Comparison of ENCODE assay signal across 9 cellular contexts in genomic region chr13:31965361-31966066, GRCh38.
DNase-seq lines count a peak whose midpoint lies in the region; ATAC-seq, FAIRE-seq and TF ChIP-seq lines count a peak whose summit lies in the region.
"Had no signal": no experiment of that assay in that cellular context is flagged by ENCODE, and none has a peak within 500 bp of the region (broad histone marks: within the 10 kb centered on the region; RNA-seq: fewer than 3 reads in every experiment).

No MANE protein-coding gene starts in this region.

- peak overlapping the region; percentile 70 for H3K4me2 ChIP-seq in DOHH2 (ENCODE audit: low read length)

- H3K4me1 ChIP-seq in DOHH2 (ENCODE audit: control insufficient read depth, low read length), result peaks cover 49% of the 10 kb centered on the region

- H3K9me2 ChIP-seq in DOHH2 (replicated peaks; ENCODE audit: control insufficient read depth, low read length), result no peaks in the 10 kb centered on the region

- intact Hi-C loops in activated T-helper 2 cell treated with anti-CD3 and anti-CD28 coated beads, Interferon-gamma antibody, Interleukin-2, Interleukin-4, amounts not matched to agents 10 μg/mL and 5 μg/mL and 100 μg/mL, durations not matched to agents 14 hours and 24 hours and 36 hours (cut with micrococcal nuclease), result no loop called here

- no peaks in the 10 kb centered on the region for H3K9me3 Mint-ChIP-seq in activated T-helper 2 cell treated with anti-CD3 and anti-CD28 coated beads, Interferon-gamma antibody, Interleukin-2, Interleukin-4, amounts not matched to agents 10 μg/mL and 5 μg/mL and 100 μg/mL, durations not matched to agents 14 hours and 24 hours and 36 hours
- H3K9me3 Mint-ChIP-seq: T-helper 1 cell treated with Interleukin-12 subunit alpha and Interleukin-12 subunit beta and Interleukin-4 antibody, amounts not matched to agents 30 μg/mL and 1 μg/mL, for 36 hours had no signal

- FAIRE-seq in D721Med (lab: Jason Lieb, UNC), result no peak

- peak overlapping the region; percentile 81 for H3K27ac ChIP-seq in DOHH2 (ENCODE audit: low read depth, low read length)

- TF ChIP-seq CTCF in DOHH2 (IDR thresholded peaks at IDR 0.05; ENCODE audit: low read depth, low read length, poor library complexity, severe bottlenecking) (no peak), D721Med (IDR thresholded peaks at IDR 0.05; ENCODE audit: insufficient read depth, missing control alignments) (no peak)

- no peaks in the 10 kb centered on the region for H3K79me2 ChIP-seq in DOHH2 (ENCODE audit: control insufficient read depth, low read length)

- peak overlapping the region; percentile 59 for H3K4me3 ChIP-seq in DOHH2 (ENCODE audit: low read length)

- H4K20me1 ChIP-seq in DOHH2 (ENCODE audit: control insufficient read depth, insufficient read depth, low read depth, low read length), result no peaks in the 10 kb centered on the region

- no peaks in the 10 kb centered on the region for H3K4me1 Mint-ChIP-seq in activated T-helper 2 cell treated with anti-CD3 and anti-CD28 coated beads, Interferon-gamma antibody, Interleukin-2, Interleukin-4, amounts not matched to agents 10 μg/mL and 5 μg/mL and 100 μg/mL, durations not matched to agents 14 hours and 24 hours and 36 hours (ENCODE audit: low read depth)

- no peak overlapping the region for H3K27ac Mint-ChIP-seq in activated T-helper 2 cell treated with anti-CD3 and anti-CD28 coated beads, Interferon-gamma antibody, Interleukin-2, Interleukin-4, amounts not matched to agents 10 μg/mL and 5 μg/mL and 100 μg/mL, durations not matched to agents 14 hours and 24 hours and 36 hours
- H3K27ac Mint-ChIP-seq: T-helper 1 cell treated with Interleukin-12 subunit alpha and Interleukin-12 subunit beta and Interleukin-4 antibody, amounts not matched to agents 30 μg/mL and 1 μg/mL, for 36 hours had no signal

- peaks cover 8% of the 10 kb centered on the region; the same call in 1 of the 2 replicates for H3K9me3 ChIP-seq in DOHH2 (ENCODE audit: control insufficient read depth, insufficient read depth, low read length)

- H3K36me3 ChIP-seq in DOHH2 (ENCODE audit: control insufficient read depth, low read length), result no peaks in the 10 kb centered on the region

- ATAC-seq in GM21423 (IDR thresholded peaks at IDR 0.05; ENCODE audit: unreplicated experiment) (peak; percentile 96), HG03571 (IDR thresholded peaks at IDR 0.05; ENCODE audit: unreplicated experiment) (peak; percentile 94)

- H3F3A ChIP-seq in DOHH2 (ENCODE audit: control insufficient read depth, insufficient read depth), result peaks cover 9% of the 10 kb centered on the region; the same call in 1 of the 2 replicates

- DNase-seq in glomerular visceral epithelial cell (ENCODE audit: extremely low spot score) (peak; percentile 84), D721Med (ENCODE audit: insufficient read length, low spot score) (no peak), NCI-H1436 (lab: John Stamatoyannopoulos, UW) (no peak), Ammon's horn (ENCODE audit: low spot score) (no peak)
- DNase-seq in activated T-helper 2 cell treated with anti-CD3 and anti-CD28 coated beads, Interferon-gamma antibody, Interleukin-2, Interleukin-4, amounts not matched to agents 10 μg/mL and 5 μg/mL and 100 μg/mL, durations not matched to agents 14 hours and 24 hours and 36 hours (ENCODE audit: low spot score), result no peak

- H3K27me3 Mint-ChIP-seq in activated T-helper 2 cell treated with anti-CD3 and anti-CD28 coated beads, Interferon-gamma antibody, Interleukin-2, Interleukin-4, amounts not matched to agents 10 μg/mL and 5 μg/mL and 100 μg/mL, durations not matched to agents 14 hours and 24 hours and 36 hours (ENCODE audit: low read depth), result peaks cover 44% of the 10 kb centered on the region

- no peaks in the 10 kb centered on the region for H3K27me3 ChIP-seq in DOHH2 (ENCODE audit: control insufficient read depth, low read length)

- H3K4me3 Mint-ChIP-seq in activated T-helper 2 cell treated with anti-CD3 and anti-CD28 coated beads, Interferon-gamma antibody, Interleukin-2, Interleukin-4, amounts not matched to agents 10 μg/mL and 5 μg/mL and 100 μg/mL, durations not matched to agents 14 hours and 24 hours and 36 hours (ENCODE audit: low read depth), result no peak overlapping the region
- H3K4me3 Mint-ChIP-seq: T-helper 1 cell treated with Interleukin-12 subunit alpha and Interleukin-12 subunit beta and Interleukin-4 antibody, amounts not matched to agents 30 μg/mL and 1 μg/mL, for 36 hours had no signal

- H3K36me3 Mint-ChIP-seq in activated T-helper 2 cell treated with anti-CD3 and anti-CD28 coated beads, Interferon-gamma antibody, Interleukin-2, Interleukin-4, amounts not matched to agents 10 μg/mL and 5 μg/mL and 100 μg/mL, durations not matched to agents 14 hours and 24 hours and 36 hours (ENCODE audit: low read depth), result no peaks in the 10 kb centered on the region
